ENCODE assay signal across 8 cellular contexts in the genomic region with DNA sequence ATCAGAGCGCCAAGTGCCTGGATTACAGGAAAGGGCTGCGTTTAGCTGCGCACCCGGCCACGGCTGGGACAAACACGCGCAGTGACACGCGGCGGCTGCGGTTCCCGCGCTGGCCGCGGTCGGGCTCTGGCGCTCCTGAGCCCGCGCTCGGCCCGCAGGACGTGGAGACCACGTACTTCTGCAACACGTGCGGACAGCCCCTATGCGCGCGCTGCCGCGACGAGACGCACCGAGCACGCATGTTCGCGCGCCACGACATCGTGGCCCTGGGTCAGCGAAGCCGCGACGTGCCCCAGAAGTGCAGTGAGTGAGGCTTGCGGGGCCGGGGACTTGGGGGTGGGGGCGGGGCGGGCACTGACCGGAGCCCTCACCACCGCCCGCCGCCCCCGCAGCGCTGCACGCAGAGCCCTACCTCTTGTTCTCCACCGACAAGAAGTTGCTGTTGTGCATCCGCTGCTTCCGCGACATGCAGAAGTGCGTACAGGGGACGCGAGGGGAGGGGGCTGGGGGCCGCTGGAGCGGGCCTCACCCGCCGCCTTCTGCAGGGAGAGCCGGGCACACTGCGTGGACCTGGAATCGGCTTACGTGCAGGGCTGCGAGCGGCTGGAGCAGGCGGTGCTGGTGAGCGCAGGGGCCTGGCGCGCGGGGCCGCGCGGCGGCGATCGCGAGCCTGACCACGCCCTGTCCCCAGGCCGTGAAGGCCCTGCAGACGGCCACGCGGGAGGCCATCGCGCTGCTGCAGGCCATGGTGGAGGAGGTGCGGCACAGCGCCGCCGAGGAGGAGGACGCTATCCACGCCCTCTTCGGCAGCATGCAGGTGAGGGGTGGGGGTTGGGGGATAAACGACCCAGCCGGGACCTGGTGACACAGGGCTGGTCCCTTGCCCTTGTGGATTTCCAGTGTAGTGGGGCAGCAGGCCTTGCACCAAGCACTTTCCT. TPM values are rescaled to one million over a fixed set of nuclear protein-coding genes. Genes with fewer than 3 reads are reported as not detected.
DNase-seq lines count a peak whose midpoint lies in the region; ATAC-seq and TF ChIP-seq lines count a peak whose summit lies in the region.

No MANE protein-coding gene starts in this region.

- peaks cover 43% of the 10 kb centered on the region for H3K36me3 ChIP-seq in HAP-1 (replicated peaks)
- no peaks in the 10 kb centered on the region for H3K36me3 ChIP-seq in neuron (ENCODE audit: insufficient read depth, low read length)

- CTCF ChIA-PET in WTC11 (lab: Charles Lee) = interaction anchor here (0.6 to 10.3 kb wide), 9 partner anchors 9 to 175 kb away, joined by 3 to 489 read pairs (median 4); a partner anchor contains a TSS

- peak; percentile 5 for ATAC-seq in WTC11
- ATAC-seq in HG03354 (IDR thresholded peaks at IDR 0.05; ENCODE audit: poor library complexity, severe bottlenecking, unreplicated experiment) = no peak
- no peak for ATAC-seq in HG03135 (IDR thresholded peaks at IDR 0.05; ENCODE audit: unreplicated experiment)

- H3K27me3 ChIP-seq in HAP-1 (ENCODE audit: low read depth) (no peaks in the 10 kb centered on the region), neuron (ENCODE audit: insufficient read depth, low read length) (peaks cover 10% of the 10 kb centered on the region)

- H3K9me3 ChIP-seq in HAP-1 (no peaks in the 10 kb centered on the region), neuron (ENCODE audit: low read length) (no peaks in the 10 kb centered on the region)

- H3K4me3 ChIP-seq in HAP-1 (peak overlapping the region; percentile 49), fibroblast of mammary gland (ENCODE audit: control insufficient read depth, low read depth, low read length) (peak overlapping the region; percentile 41), neuron (ENCODE audit: low read length) (peak overlapping the region; percentile 44)

- POLR2A ChIA-PET in WTC11 (lab: Charles Lee) = interaction anchor here (1.4 kb wide), 1 partner anchor 26 kb away, joined by 4 read pairs; a partner anchor contains a TSS

- peaks cover 21% of the 10 kb centered on the region for H3K4me1 Mint-ChIP-seq in WTC11

- H3K9me3 Mint-ChIP-seq in WTC11 = no peaks in the 10 kb centered on the region

- no peak overlapping the region for H3K27ac Mint-ChIP-seq in WTC11

- no peak overlapping the region for H2AFZ ChIP-seq in neuron (ENCODE audit: low read depth, low read length)

- no peak for DNase-seq in AG09319 (ENCODE audit: extremely low read depth, low read depth)
- peak; percentile 56 to 79 for DNase-seq in HAP-1 (ENCODE audit: low spot score in 2 of 2)
- peak; percentile 47 for DNase-seq in WTC11 (ENCODE audit: low spot score)
- peak; percentile 50 for DNase-seq in fibroblast of mammary gland (ENCODE audit: low read depth)
- no peak for DNase-seq in OCI-M2 (lab: John Stamatoyannopoulos, UW; ENCODE audit: unreplicated experiment)

- H3K27me3 Mint-ChIP-seq in WTC11 (ENCODE audit: low read depth) = peaks cover 29% of the 10 kb centered on the region

- H3K4me1 ChIP-seq in HAP-1 (peaks cover 19% of the 10 kb centered on the region), neuron (ENCODE audit: insufficient read depth, low read length) (peaks cover 6% of the 10 kb centered on the region)

- in situ Hi-C loops in HAP-1 (cut with MboI; ENCODE audit: low sequenced_read_pairs) = no loop called here

- no peaks in the 10 kb centered on the region for H3K36me3 Mint-ChIP-seq in WTC11

- TF ChIP-seq CTCF in AG09319 (IDR thresholded peaks at IDR 0.05; ENCODE audit: low read depth, low read length) (peak; percentile 30), WTC11 (IDR thresholded peaks at IDR 0.05) (peak; percentile 47; the same call in 1 of the 2 replicates), fibroblast of mammary gland (conservative IDR thresholded peaks at IDR 0.05; ENCODE audit: control insufficient read depth, insufficient read depth, low read depth, low read length) (no peak)

- H3K4me3 Mint-ChIP-seq in WTC11 = peak overlapping the region; percentile 62

TF ChIP-seq in WTC11, 78 proteins besides CTCF, POLR2A, EP300 and RAD21 (continues in another document):
- TF ChIP-seq, protein P1, sequence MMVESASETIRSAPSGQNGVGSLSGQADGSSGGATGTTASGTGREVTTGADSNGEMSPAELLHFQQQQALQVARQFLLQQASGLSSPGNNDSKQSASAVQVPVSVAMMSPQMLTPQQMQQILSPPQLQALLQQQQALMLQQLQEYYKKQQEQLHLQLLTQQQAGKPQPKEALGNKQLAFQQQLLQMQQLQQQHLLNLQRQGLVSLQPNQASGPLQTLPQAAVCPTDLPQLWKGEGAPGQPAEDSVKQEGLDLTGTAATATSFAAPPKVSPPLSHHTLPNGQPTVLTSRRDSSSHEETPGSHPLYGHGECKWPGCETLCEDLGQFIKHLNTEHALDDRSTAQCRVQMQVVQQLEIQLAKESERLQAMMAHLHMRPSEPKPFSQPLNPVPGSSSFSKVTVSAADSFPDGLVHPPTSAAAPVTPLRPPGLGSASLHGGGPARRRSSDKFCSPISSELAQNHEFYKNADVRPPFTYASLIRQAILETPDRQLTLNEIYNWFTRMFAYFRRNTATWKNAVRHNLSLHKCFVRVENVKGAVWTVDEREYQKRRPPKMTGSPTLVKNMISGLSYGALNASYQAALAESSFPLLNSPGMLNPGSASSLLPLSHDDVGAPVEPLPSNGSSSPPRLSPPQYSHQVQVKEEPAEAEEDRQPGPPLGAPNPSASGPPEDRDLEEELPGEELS (CRISPR knock-in tag; IDR thresholded peaks at IDR 0.05) = peak; percentile 57; the same call in 1 of the 2 replicates
- TF ChIP-seq, protein P2, sequence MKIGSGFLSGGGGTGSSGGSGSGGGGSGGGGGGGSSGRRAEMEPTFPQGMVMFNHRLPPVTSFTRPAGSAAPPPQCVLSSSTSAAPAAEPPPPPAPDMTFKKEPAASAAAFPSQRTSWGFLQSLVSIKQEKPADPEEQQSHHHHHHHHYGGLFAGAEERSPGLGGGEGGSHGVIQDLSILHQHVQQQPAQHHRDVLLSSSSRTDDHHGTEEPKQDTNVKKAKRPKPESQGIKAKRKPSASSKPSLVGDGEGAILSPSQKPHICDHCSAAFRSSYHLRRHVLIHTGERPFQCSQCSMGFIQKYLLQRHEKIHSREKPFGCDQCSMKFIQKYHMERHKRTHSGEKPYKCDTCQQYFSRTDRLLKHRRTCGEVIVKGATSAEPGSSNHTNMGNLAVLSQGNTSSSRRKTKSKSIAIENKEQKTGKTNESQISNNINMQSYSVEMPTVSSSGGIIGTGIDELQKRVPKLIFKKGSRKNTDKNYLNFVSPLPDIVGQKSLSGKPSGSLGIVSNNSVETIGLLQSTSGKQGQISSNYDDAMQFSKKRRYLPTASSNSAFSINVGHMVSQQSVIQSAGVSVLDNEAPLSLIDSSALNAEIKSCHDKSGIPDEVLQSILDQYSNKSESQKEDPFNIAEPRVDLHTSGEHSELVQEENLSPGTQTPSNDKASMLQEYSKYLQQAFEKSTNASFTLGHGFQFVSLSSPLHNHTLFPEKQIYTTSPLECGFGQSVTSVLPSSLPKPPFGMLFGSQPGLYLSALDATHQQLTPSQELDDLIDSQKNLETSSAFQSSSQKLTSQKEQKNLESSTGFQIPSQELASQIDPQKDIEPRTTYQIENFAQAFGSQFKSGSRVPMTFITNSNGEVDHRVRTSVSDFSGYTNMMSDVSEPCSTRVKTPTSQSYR (CRISPR knock-in tag; IDR thresholded peaks at IDR 0.05) = 0 out of 2 replicates have a peak, but pooled peaks have one; percentile 60
- no peak for TF ChIP-seq RORB (CRISPR knock-in tag; IDR thresholded peaks at IDR 0.05)
- peak; percentile 66 for TF ChIP-seq SP1 (CRISPR knock-in tag; conservative IDR thresholded peaks at IDR 0.05)
- no peak for TF ChIP-seq ZNF317 (CRISPR knock-in tag; IDR thresholded peaks at IDR 0.05; ENCODE audit: borderline replicate concordance, low read depth)
- TF ChIP-seq, protein P3, sequence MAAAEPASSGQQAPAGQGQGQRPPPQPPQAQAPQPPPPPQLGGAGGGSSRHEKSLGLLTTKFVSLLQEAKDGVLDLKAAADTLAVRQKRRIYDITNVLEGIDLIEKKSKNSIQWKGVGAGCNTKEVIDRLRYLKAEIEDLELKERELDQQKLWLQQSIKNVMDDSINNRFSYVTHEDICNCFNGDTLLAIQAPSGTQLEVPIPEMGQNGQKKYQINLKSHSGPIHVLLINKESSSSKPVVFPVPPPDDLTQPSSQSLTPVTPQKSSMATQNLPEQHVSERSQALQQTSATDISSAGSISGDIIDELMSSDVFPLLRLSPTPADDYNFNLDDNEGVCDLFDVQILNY (CRISPR knock-in tag; IDR thresholded peaks at IDR 0.05) = 0 out of 2 replicates have a peak, but pooled peaks have one; percentile 8
- no peak for TF ChIP-seq ZNF263 (CRISPR knock-in tag; IDR thresholded peaks at IDR 0.05; ENCODE audit: low read depth)
- 0 out of 2 replicates have a peak, but pooled peaks have one; percentile 18 for TF ChIP-seq ZNF138 (CRISPR knock-in tag; conservative IDR thresholded peaks at IDR 0.05)
- TF ChIP-seq NR2C2 (CRISPR knock-in tag; IDR thresholded peaks at IDR 0.05) = peak; percentile 71
- TF ChIP-seq, protein P4, sequence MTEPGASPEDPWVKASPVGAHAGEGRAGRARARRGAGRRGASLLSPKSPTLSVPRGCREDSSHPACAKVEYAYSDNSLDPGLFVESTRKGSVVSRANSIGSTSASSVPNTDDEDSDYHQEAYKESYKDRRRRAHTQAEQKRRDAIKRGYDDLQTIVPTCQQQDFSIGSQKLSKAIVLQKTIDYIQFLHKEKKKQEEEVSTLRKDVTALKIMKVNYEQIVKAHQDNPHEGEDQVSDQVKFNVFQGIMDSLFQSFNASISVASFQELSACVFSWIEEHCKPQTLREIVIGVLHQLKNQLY (CRISPR knock-in tag; IDR thresholded peaks at IDR 0.05) = no peak
- TF ChIP-seq, protein P5, sequence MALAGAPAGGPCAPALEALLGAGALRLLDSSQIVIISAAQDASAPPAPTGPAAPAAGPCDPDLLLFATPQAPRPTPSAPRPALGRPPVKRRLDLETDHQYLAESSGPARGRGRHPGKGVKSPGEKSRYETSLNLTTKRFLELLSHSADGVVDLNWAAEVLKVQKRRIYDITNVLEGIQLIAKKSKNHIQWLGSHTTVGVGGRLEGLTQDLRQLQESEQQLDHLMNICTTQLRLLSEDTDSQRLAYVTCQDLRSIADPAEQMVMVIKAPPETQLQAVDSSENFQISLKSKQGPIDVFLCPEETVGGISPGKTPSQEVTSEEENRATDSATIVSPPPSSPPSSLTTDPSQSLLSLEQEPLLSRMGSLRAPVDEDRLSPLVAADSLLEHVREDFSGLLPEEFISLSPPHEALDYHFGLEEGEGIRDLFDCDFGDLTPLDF (CRISPR knock-in tag; IDR thresholded peaks at IDR 0.05) = peak; percentile 65
- no peak for TF ChIP-seq NR1H2 (CRISPR knock-in tag; IDR thresholded peaks at IDR 0.05)
- TF ChIP-seq, protein P6, sequence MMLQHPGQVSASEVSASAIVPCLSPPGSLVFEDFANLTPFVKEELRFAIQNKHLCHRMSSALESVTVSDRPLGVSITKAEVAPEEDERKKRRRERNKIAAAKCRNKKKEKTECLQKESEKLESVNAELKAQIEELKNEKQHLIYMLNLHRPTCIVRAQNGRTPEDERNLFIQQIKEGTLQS (CRISPR knock-in tag; conservative IDR thresholded peaks at IDR 0.05) = 0 out of 2 replicates have a peak, but pooled peaks have one; percentile 17

RNA-seq across cellular contexts. Expression of a gene that starts 3.1 kb away (rescaled TPM):
- total RNA-seq in WTC11 (2021) = 9.2 to 14.0 TPM (median 12.9 TPM) in 3 replicates

RNA-seq across cellular contexts. Expression of a gene that starts 9.6 kb away (rescaled TPM):
- total RNA-seq in WTC11 (2021) = 441 to 512 TPM (median 491 TPM) in 3 replicates

RNA-seq across cellular contexts. Expression of a gene that starts 26.8 kb away (rescaled TPM):
- total RNA-seq in WTC11 (2021) = 105 to 113 TPM (median 107 TPM) in 3 replicates

RNA-seq across cellular contexts. Expression of a gene that starts 28.9 kb away (rescaled TPM):
- 1.6 to 2.4 TPM (median 1.6 TPM) in 3 replicates for total RNA-seq in WTC11 (2021)

RNA-seq across cellular contexts. Expression of a gene that starts 35.0 kb away (rescaled TPM):
- total RNA-seq in WTC11 (2021) = 74.7 to 78.7 TPM (median 78.3 TPM) in 3 replicates

Comparison
In these comparisons a context has a peak if more than half of its experiments do, and no peak if none do; other contexts are left out.
1. DNase-seq: peak in HAP-1 (2 of 2), WTC11 (single experiment) and fibroblast of mammary gland (single experiment); none in AG09319 (single experiment) and OCI-M2 (single experiment).
2. Peak in every context shown above with its lines, with median percentiles within 50 percentile points of each other: H3K4me3 ChIP-seq.